ENCODE assay signal across 1 cellular context in the genomic region with DNA sequence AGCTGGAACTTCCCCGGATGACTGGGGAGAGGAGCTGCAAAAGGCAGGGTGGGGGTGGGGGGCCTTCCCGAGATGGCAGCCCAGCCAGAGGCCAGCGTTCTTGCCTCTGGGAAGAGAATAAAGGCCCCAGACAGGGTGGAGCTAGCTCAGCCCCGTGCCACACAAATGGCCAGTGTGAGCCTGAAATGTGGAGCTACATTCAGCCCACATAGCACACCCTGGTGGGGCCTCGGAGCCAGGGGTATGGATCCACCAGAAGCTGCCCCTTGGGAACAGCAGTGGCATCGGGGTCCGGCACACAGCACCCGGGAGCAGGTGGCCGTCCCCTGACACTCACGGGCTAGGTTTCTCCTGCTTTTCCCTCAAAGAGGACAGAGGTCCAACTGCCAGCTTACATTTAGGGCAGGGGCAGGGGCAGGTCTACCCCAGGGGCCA.
TF ChIP-seq lines count a peak whose summit lies in the region.

No MANE protein-coding gene starts in this region.

TF ChIP-seq in GM23338, 12 proteins besides CTCF, POLR2A, EP300 and RAD21 (continued from another document):
- TF ChIP-seq, protein P1, sequence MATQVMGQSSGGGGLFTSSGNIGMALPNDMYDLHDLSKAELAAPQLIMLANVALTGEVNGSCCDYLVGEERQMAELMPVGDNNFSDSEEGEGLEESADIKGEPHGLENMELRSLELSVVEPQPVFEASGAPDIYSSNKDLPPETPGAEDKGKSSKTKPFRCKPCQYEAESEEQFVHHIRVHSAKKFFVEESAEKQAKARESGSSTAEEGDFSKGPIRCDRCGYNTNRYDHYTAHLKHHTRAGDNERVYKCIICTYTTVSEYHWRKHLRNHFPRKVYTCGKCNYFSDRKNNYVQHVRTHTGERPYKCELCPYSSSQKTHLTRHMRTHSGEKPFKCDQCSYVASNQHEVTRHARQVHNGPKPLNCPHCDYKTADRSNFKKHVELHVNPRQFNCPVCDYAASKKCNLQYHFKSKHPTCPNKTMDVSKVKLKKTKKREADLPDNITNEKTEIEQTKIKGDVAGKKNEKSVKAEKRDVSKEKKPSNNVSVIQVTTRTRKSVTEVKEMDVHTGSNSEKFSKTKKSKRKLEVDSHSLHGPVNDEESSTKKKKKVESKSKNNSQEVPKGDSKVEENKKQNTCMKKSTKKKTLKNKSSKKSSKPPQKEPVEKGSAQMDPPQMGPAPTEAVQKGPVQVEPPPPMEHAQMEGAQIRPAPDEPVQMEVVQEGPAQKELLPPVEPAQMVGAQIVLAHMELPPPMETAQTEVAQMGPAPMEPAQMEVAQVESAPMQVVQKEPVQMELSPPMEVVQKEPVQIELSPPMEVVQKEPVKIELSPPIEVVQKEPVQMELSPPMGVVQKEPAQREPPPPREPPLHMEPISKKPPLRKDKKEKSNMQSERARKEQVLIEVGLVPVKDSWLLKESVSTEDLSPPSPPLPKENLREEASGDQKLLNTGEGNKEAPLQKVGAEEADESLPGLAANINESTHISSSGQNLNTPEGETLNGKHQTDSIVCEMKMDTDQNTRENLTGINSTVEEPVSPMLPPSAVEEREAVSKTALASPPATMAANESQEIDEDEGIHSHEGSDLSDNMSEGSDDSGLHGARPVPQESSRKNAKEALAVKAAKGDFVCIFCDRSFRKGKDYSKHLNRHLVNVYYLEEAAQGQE (IDR thresholded peaks at IDR 0.05; ENCODE audit: unreplicated experiment), result no peak
